Comparison of ENCODE assay signal across 17 cellular contexts in the genomic region with DNA sequence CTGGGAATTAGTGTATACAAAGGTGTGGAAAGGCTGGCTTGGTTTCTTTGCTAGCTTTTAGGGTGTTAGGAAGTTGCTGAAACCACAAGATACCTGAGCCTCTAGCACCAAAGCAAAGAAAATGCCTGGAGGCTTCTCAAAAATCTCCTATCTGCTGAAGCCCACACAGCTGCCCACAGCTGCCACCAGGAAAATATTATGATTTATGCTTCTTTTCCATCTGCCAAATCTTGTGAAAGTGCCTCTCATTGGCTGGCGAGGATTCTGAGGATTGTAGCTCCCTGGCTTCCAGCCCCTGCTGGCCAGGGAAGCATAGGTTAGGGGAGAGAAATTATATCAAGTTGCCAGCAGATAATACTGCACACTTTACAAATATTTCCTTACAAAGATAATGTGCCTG.
DNase-seq lines count a peak whose midpoint lies in the region; ATAC-seq and TF ChIP-seq lines count a peak whose summit lies in the region.
"Had no signal": no experiment of that assay in that cellular context is flagged by ENCODE, and none has a peak within 500 bp of the region (broad histone marks: within the 10 kb centered on the region; RNA-seq: fewer than 3 reads in every experiment).

No MANE protein-coding gene starts in this region.

- 68% methylated on average over 1 of the region's 1 CpG for WGBS in smooth muscle cell (ENCODE audit: low lambda C conversion rate)

- H3K4me1 ChIP-seq in RWPE2 (ENCODE audit: insufficient read depth, poor library complexity, severe bottlenecking) = peaks cover 33% of the 10 kb centered on the region
- peaks cover 5% of the 10 kb centered on the region for H3K4me1 ChIP-seq in smooth muscle cell (ENCODE audit: low read depth)
- H3K4me1 ChIP-seq: tibial artery had no signal

- TF ChIP-seq CTCF in RWPE2 (IDR thresholded peaks at IDR 0.05; ENCODE audit: poor library complexity, severe bottlenecking) (no peak), fibroblast of pulmonary artery (IDR thresholded peaks at IDR 0.05; ENCODE audit: low read length, missing control alignments) (peak; percentile 47), smooth muscle cell (IDR thresholded peaks at IDR 0.05; ENCODE audit: borderline replicate concordance, insufficient read depth, poor library complexity, severe bottlenecking) (peak; percentile 19)

- H3K9ac ChIP-seq in smooth muscle cell (ENCODE audit: low read depth) = no peak overlapping the region

- ATAC-seq in RWPE2 (ENCODE audit: low read depth) = peak; percentile 51
- ATAC-seq: GM12878 had no signal

- DNase-seq in NCI-H82 (lab: John Stamatoyannopoulos, UW) (peak; percentile 42), NCI-H82 treated with DMSO at 0.1 percent for 48 hours (lab: John Stamatoyannopoulos, UW; ENCODE audit: unreplicated experiment) (no peak), RWPE2 (ENCODE audit: low spot score) (no peak), fibroblast of pulmonary artery (ENCODE audit: low read depth) (peak; percentile 56), smooth muscle cell (lab: John Stamatoyannopoulos, UW; ENCODE audit: unreplicated experiment) (no peak), NCI-H146 (lab: John Stamatoyannopoulos, UW) (no peak), hippocampal formation (lab: John Stamatoyannopoulos, UW) (no peak)
- no peak for DNase-seq in stimulated activated CD8-positive, alpha-beta memory T cell treated with anti-CD3 and anti-CD28 coated beads, Interleukin-4, amount 100 ng/mL, for 48 hours
- DNase-seq: activated CD4-positive, alpha-beta memory T cell treated with anti-CD3 and anti-CD28 coated beads for 36 hours; activated naive CD4-positive, alpha-beta T cell treated with Interleukin-2 at 50 U/mL for 16 hours; cortex of kidney; foreskin melanocyte; OCI-M1 had no signal

- H3F3A ChIP-seq in smooth muscle cell (ENCODE audit: low read depth) = peaks cover 5% of the 10 kb centered on the region

- no peak overlapping the region for H3K4me3 ChIP-seq in RWPE2 (ENCODE audit: severe bottlenecking)
- no peak overlapping the region for H3K4me3 ChIP-seq in fibroblast of pulmonary artery (replicated peaks; ENCODE audit: low read depth, low read length)
- H3K4me3 ChIP-seq in smooth muscle cell = no peak overlapping the region
- H3K4me3 ChIP-seq: A549, GM12878, skin epidermis, tibial artery had no signal

- no peak overlapping the region for H3K4me2 ChIP-seq in smooth muscle cell
- H3K4me2 ChIP-seq: A549 had no signal

- no peaks in the 10 kb centered on the region; the same call in 1 of the 2 replicates for H3K36me3 ChIP-seq in RWPE2 (ENCODE audit: low read depth)
- H3K36me3 ChIP-seq in smooth muscle cell (ENCODE audit: low read depth) = no peaks in the 10 kb centered on the region
- H3K36me3 ChIP-seq: tibial artery had no signal

- H4K20me1 ChIP-seq in smooth muscle cell (ENCODE audit: low read depth) = no peaks in the 10 kb centered on the region

- H3K27ac ChIP-seq in RWPE2 (ENCODE audit: poor library complexity, severe bottlenecking) = peak overlapping the region; percentile 46
- no peak overlapping the region for H3K27ac ChIP-seq in smooth muscle cell (ENCODE audit: low read depth)
- H3K27ac ChIP-seq: A549, tibial artery had no signal

- H3K79me2 ChIP-seq in smooth muscle cell (ENCODE audit: low read depth) = no peaks in the 10 kb centered on the region

- no peaks in the 10 kb centered on the region for H3K27me3 ChIP-seq in RWPE2 (ENCODE audit: insufficient read depth, poor library complexity, severe bottlenecking)
- no peaks in the 10 kb centered on the region for H3K27me3 ChIP-seq in smooth muscle cell (ENCODE audit: low read depth)

- H2AFZ ChIP-seq in smooth muscle cell (ENCODE audit: low read depth) = no peak overlapping the region

- no peaks in the 10 kb centered on the region for H3K9me3 ChIP-seq in RWPE2 (ENCODE audit: severe bottlenecking)
- no peaks in the 10 kb centered on the region for H3K9me3 ChIP-seq in smooth muscle cell (replicated peaks; ENCODE audit: low read depth)
- H3K9me3 ChIP-seq: A549, tibial artery had no signal

Comparison
In these comparisons a context has a peak if more than half of its experiments do, and no peak if none do; other contexts are left out.
1. DNase-seq: peak in NCI-H82 (single experiment) and fibroblast of pulmonary artery (single experiment); none in NCI-H82 treated with DMSO at 0.1 percent for 48 hours (single experiment), RWPE2 (single experiment), smooth muscle cell (single experiment), NCI-H146 (single experiment), stimulated activated CD8-positive, alpha-beta memory T cell treated with anti-CD3 and anti-CD28 coated beads, Interleukin-4, amount 100 ng/mL, for 48 hours (single experiment) and hippocampal formation (0 of 2).